ENCODE assay signal across 1 cellular context in the genomic region with DNA sequence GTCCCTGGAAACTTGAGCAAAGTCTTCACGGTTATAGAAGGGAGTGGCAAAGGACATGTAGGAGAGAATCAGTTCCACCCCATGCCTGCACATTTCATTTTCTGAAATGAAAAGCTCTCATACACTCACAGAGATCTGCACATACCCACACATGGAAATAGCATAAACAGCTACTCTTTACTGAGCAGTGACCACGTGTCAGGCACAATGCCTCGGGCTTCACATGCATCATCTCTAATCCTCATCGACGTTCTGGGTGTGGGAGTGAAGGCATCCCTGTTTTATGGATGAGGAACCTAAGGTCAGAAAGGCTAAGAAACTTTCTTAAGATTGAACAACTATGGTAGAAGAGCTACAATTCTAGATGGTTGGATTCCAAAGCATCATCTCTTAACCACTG.
A peak's percentile ranks its signal among the peaks of the same experiment; 100 is the strongest.
TF ChIP-seq lines count a peak whose summit lies in the region.

No MANE protein-coding gene starts in this region.

TF ChIP-seq in HepG2, 621 proteins besides CTCF, POLR2A, EP300 and RAD21 (continued from another document):
- TF ChIP-seq MNT (IDR thresholded peaks at IDR 0.05) = peak; percentile 65
